In genomic region chr11:71279916-71280645, GRCh38 we compare ENCODE assay signal across 2 cellular contexts.
TF ChIP-seq lines count a peak whose summit lies in the region.

No MANE protein-coding gene starts in this region.

TF ChIP-seq in GM23338, 12 proteins besides CTCF, POLR2A, EP300 and RAD21 (continued from another document):
- TF ChIP-seq, protein P1, sequence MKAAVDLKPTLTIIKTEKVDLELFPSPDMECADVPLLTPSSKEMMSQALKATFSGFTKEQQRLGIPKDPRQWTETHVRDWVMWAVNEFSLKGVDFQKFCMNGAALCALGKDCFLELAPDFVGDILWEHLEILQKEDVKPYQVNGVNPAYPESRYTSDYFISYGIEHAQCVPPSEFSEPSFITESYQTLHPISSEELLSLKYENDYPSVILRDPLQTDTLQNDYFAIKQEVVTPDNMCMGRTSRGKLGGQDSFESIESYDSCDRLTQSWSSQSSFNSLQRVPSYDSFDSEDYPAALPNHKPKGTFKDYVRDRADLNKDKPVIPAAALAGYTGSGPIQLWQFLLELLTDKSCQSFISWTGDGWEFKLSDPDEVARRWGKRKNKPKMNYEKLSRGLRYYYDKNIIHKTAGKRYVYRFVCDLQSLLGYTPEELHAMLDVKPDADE (IDR thresholded peaks at IDR 0.05): no peak
- TF ChIP-seq NANOG (IDR thresholded peaks at IDR 0.05; ENCODE audit: borderline replicate concordance) (no peak), ZNF114 (CRISPR knock-in tag; IDR thresholded peaks at IDR 0.05) (no peak), ZNF331 (CRISPR knock-in tag; IDR thresholded peaks at IDR 0.05; ENCODE audit: low read depth) (no peak), REST (IDR thresholded peaks at IDR 0.05; ENCODE audit: unreplicated experiment) (no peak), JUNB (IDR thresholded peaks at IDR 0.05; ENCODE audit: unreplicated experiment) (no peak), CREB1 (CRISPR knock-in tag; IDR thresholded peaks at IDR 0.05; ENCODE audit: low read depth) (no peak), POLR2AphosphoS5 (IDR thresholded peaks at IDR 0.05; ENCODE audit: low read depth) (no peak), STAT1 (IDR thresholded peaks at IDR 0.05; ENCODE audit: unreplicated experiment) (no peak)
- TF ChIP-seq, protein P2, sequence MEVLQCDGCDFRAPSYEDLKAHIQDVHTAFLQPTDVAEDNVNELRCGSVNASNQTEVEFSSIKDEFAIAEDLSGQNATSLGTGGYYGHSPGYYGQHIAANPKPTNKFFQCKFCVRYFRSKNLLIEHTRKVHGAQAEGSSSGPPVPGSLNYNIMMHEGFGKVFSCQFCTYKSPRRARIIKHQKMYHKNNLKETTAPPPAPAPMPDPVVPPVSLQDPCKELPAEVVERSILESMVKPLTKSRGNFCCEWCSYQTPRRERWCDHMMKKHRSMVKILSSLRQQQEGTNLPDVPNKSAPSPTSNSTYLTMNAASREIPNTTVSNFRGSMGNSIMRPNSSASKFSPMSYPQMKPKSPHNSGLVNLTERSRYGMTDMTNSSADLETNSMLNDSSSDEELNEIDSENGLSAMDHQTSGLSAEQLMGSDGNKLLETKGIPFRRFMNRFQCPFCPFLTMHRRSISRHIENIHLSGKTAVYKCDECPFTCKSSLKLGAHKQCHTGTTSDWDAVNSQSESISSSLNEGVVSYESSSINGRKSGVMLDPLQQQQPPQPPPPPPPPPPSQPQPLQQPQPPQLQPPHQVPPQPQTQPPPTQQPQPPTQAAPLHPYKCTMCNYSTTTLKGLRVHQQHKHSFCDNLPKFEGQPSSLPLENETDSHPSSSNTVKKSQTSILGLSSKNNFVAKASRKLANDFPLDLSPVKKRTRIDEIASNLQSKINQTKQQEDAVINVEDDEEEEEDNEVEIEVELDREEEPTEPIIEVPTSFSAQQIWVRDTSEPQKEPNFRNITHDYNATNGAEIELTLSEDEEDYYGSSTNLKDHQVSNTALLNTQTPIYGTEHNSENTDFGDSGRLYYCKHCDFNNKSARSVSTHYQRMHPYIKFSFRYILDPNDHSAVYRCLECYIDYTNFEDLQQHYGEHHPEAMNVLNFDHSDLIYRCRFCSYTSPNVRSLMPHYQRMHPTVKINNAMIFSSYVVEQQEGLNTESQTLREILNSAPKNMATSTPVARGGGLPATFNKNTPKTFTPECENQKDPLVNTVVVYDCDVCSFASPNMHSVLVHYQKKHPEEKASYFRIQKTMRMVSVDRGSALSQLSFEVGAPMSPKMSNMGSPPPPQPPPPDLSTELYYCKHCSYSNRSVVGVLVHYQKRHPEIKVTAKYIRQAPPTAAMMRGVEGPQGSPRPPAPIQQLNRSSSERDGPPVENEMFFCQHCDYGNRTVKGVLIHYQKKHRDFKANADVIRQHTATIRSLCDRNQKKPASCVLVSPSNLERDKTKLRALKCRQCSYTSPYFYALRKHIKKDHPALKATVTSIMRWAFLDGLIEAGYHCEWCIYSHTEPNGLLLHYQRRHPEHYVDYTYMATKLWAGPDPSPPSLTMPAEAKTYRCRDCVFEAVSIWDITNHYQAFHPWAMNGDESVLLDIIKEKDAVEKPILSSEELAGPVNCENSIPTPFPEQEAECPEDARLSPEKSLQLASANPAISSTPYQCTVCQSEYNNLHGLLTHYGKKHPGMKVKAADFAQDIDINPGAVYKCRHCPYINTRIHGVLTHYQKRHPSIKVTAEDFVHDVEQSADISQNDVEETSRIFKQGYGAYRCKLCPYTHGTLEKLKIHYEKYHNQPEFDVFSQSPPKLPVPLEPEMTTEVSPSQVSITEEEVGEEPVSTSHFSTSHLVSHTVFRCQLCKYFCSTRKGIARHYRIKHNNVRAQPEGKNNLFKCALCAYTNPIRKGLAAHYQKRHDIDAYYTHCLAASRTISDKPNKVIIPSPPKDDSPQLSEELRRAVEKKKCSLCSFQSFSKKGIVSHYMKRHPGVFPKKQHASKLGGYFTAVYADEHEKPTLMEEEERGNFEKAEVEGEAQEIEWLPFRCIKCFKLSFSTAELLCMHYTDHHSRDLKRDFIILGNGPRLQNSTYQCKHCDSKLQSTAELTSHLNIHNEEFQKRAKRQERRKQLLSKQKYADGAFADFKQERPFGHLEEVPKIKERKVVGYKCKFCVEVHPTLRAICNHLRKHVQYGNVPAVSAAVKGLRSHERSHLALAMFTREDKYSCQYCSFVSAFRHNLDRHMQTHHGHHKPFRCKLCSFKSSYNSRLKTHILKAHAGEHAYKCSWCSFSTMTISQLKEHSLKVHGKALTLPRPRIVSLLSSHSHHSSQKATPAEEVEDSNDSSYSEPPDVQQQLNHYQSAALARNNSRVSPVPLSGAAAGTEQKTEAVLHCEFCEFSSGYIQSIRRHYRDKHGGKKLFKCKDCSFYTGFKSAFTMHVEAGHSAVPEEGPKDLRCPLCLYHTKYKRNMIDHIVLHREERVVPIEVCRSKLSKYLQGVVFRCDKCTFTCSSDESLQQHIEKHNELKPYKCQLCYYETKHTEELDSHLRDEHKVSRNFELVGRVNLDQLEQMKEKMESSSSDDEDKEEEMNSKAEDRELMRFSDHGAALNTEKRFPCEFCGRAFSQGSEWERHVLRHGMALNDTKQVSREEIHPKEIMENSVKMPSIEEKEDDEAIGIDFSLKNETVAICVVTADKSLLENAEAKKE (CRISPR knock-in tag; IDR thresholded peaks at IDR 0.05): no peak
TF ChIP-seq in GM23338: peak in this region for 0.

TF ChIP-seq in IMR-90, 13 proteins besides CTCF, POLR2A, EP300 and RAD21 (continued from another document):
- TF ChIP-seq, protein P3, sequence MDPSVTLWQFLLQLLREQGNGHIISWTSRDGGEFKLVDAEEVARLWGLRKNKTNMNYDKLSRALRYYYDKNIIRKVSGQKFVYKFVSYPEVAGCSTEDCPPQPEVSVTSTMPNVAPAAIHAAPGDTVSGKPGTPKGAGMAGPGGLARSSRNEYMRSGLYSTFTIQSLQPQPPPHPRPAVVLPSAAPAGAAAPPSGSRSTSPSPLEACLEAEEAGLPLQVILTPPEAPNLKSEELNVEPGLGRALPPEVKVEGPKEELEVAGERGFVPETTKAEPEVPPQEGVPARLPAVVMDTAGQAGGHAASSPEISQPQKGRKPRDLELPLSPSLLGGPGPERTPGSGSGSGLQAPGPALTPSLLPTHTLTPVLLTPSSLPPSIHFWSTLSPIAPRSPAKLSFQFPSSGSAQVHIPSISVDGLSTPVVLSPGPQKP (IDR thresholded peaks at IDR 0.05; ENCODE audit: borderline replicate concordance, low read depth, low read length): no peak
- no peak for TF ChIP-seq FOS (IDR thresholded peaks at IDR 0.05; ENCODE audit: low read depth, low read length)
